In the genomic region with DNA sequence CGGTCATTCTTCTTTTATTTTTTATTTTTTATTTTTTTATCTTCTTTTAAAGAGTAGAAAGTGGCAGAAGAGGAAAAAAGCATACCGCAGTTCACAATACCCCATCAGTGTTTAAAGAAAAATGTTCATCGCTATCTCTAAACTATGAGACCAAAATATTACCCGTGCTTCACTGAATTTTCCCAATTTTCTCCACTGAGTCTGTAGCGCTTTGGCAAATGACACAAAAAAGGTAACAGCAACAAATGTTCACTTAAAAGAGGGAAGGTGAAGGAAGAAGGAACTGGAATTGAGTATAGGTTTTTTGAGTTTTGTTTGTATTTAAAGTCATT, we compare ENCODE assay signal across 8 cellular contexts. TPM values are rescaled to one million over a fixed set of nuclear protein-coding genes. Genes with fewer than 3 reads are reported as not detected.
A peak's percentile ranks its signal among the peaks of the same experiment; 100 is the strongest.
DNase-seq lines count a peak whose midpoint lies in the region; ATAC-seq and TF ChIP-seq lines count a peak whose summit lies in the region.

No MANE protein-coding gene starts in this region.

- H3K9me3 ChIP-seq in SU-DHL-6 (ENCODE audit: insufficient read depth, low read length), result peaks cover 5% of the 10 kb centered on the region; the same call in 1 of the 2 replicates

- peak overlapping the region; percentile 99 for H2AFZ ChIP-seq in SU-DHL-6 (ENCODE audit: low read depth, low read length, severe bottlenecking)

- H3K36me3 ChIP-seq in SU-DHL-6 (ENCODE audit: low read length), result no peaks in the 10 kb centered on the region

- H3K9me2 ChIP-seq in SU-DHL-6 (replicated peaks; ENCODE audit: insufficient read depth, low read length), result no peaks in the 10 kb centered on the region

- no peaks in the 10 kb centered on the region for H4K20me1 ChIP-seq in SU-DHL-6 (ENCODE audit: low read depth, low read length)

- H3K27me3 ChIP-seq in SU-DHL-6 (ENCODE audit: low read length), result no peaks in the 10 kb centered on the region

- DNase-seq in fibroblast of the aortic adventitia (ENCODE audit: low read depth), result no peak
- DNase-seq in skeletal muscle cell (ENCODE audit: low read depth), result no peak
- no peak for DNase-seq in retina
- DNase-seq in NCI-H69 (lab: John Stamatoyannopoulos, UW), result no peak
- DNase-seq in activated CD8-positive, alpha-beta memory T cell treated with anti-CD3 and anti-CD28 coated beads for 24 hours, result no peak

- TF ChIP-seq CTCF in GM12875 (IDR thresholded peaks at IDR 0.05; ENCODE audit: borderline replicate concordance, insufficient read depth, low read depth, low read length) (no peak), SU-DHL-6 (IDR thresholded peaks at IDR 0.05; ENCODE audit: insufficient read depth, low read length, poor library complexity, severe bottlenecking) (no peak), fibroblast of the aortic adventitia (IDR thresholded peaks at IDR 0.05; ENCODE audit: insufficient read depth, low read length) (no peak)

- H3K9ac ChIP-seq in SU-DHL-6 (ENCODE audit: low read length), result peak overlapping the region; percentile 84

- no peak for ATAC-seq in GM19324 (IDR thresholded peaks at IDR 0.05; ENCODE audit: low FRiP score, unreplicated experiment)

- no peak overlapping the region for H3K27ac ChIP-seq in SU-DHL-6 (ENCODE audit: low read depth, low read length)

- H3K4me2 ChIP-seq in SU-DHL-6 (ENCODE audit: low read depth, low read length, poor library complexity, severe bottlenecking), result peak overlapping the region; percentile 99

- peaks cover 15% of the 10 kb centered on the region for H3K79me2 ChIP-seq in SU-DHL-6 (ENCODE audit: insufficient read depth, low read length)

- H3F3A ChIP-seq in SU-DHL-6 (ENCODE audit: insufficient read depth), result no peaks in the 10 kb centered on the region

- H3K4me3 ChIP-seq in GM12875 (ENCODE audit: low read depth, low read length), result peak overlapping the region; percentile 77
- peak overlapping the region; percentile 98 for H3K4me3 ChIP-seq in SU-DHL-6 (ENCODE audit: insufficient read depth, low read length, poor library complexity, severe bottlenecking)
- peak overlapping the region; percentile 59 for H3K4me3 ChIP-seq in fibroblast of the aortic adventitia (ENCODE audit: low read depth, low read length)
- H3K4me3 ChIP-seq in skeletal muscle cell (ENCODE audit: low read depth, low read length), result peak overlapping the region; percentile 75

RNA-seq across cellular contexts. Expression of gene RIOK3, which starts 15.1 kb away (rescaled TPM):
- 58.1 and 89.3 TPM in 2 replicates for total RNA-seq in fibroblast of the aortic adventitia (ENCODE audit: low replicate concordance)
